8 cellular contexts compared by ENCODE assay signal in the genomic region with DNA sequence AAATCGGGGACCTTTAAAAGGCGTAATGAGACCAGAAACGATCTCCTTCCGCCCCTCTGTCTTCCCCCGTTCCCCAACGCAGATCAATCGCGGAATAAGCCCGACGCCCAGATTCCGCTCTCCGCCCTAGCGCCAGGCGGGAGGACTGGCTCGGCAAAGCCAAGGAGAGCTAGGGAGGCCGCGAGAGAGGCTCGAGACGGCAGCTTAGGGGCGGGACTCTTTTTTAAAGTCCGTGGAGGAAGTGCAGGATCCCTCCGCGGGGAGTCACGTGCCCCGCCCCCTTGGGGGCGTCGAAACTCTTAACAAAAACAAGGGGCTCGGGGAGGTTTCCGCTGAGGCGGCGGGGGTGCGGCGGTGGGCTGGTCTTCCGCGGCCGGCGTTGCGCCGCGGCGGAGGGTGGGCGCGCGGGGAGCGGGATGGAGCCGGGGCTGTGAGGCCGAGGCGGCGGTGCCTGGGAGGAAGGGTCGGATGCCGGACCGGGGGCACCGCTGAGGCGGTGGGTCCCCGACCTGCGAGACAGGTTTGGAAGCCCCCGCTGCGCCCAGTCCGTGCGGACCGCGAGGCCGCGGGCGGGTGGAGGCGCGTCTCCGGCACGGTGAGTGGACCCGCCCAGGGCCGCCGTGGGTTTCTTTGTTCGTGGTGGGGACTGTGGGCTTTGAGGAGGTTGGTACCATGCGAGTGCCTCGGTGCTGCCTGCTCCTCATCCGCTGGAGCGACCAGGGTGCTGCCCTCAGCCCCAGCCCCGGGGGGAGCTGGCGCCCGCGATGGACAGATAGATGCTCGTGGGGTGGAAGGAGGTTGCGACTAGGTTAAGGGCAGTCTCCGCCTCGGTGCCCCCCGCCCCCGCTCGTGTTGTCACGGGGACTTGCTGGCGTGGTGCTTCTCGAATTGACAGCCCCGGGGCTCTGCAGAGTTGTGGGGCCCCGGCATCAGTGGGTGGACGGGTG. TPM values are rescaled to one million over a fixed set of nuclear protein-coding genes. Genes with fewer than 3 reads are reported as not detected.
DNase-seq lines count a peak whose midpoint lies in the region; ATAC-seq and TF ChIP-seq lines count a peak whose summit lies in the region.

A gene with protein sequence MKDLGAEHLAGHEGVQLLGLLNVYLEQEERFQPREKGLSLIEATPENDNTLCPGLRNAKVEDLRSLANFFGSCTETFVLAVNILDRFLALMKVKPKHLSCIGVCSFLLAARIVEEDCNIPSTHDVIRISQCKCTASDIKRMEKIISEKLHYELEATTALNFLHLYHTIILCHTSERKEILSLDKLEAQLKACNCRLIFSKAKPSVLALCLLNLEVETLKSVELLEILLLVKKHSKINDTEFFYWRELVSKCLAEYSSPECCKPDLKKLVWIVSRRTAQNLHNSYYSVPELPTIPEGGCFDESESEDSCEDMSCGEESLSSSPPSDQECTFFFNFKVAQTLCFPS (plus strand): TSS at position 296 of the 947 bp plus-strand sequence. CDS start 1,326 bp downstream, outside the sequence.

- 0% methylated on average over 1 to 4 of the region's 94 CpGs for WGBS in esophagus squamous epithelium, 2 donors

- no peaks in the 10 kb centered on the region for H3K36me3 Mint-ChIP-seq in natural killer cell
- H3K36me3 Mint-ChIP-seq in stimulated activated naive B cell treated with anti-CD40 and anti-IgM and Interleukin-4, amounts not matched to agents 10 μg/mL and 1 μg/mL and 100 μg/mL, for 72 hours, result peaks cover 13 to 24% of the 10 kb centered on the region in 2 donors

- peaks cover 3 to 69% (median 11%) of the 10 kb centered on the region in 3 donors for H3K4me1 ChIP-seq in esophagus squamous epithelium

- H3K27me3 Mint-ChIP-seq in natural killer cell (ENCODE audit: low read depth in 2 of 2), result no peaks in the 10 kb centered on the region
- H3K27me3 Mint-ChIP-seq in stimulated activated naive B cell treated with anti-CD40 and anti-IgM and Interleukin-4, amounts not matched to agents 10 μg/mL and 1 μg/mL and 100 μg/mL, for 72 hours, result no peaks in the 10 kb centered on the region

- H3K9me3 Mint-ChIP-seq in natural killer cell, result no peaks in the 10 kb centered on the region
- no peaks in the 10 kb centered on the region for H3K9me3 Mint-ChIP-seq in stimulated activated naive B cell treated with anti-CD40 and anti-IgM and Interleukin-4, amounts not matched to agents 10 μg/mL and 1 μg/mL and 100 μg/mL, for 72 hours

- DNase-seq in CD1c-positive myeloid dendritic cell (ENCODE audit: extremely low spot score) (peak; percentile 91), GM20000 (ENCODE audit: low spot score) (peak; percentile 82), HUDEP-2 (lab: John Stamatoyannopoulos, UW; ENCODE audit: unreplicated experiment in 76 of 76) (peak in 69 of 76 experiments; percentile 42 to 95 (median 79)), OCI-M1 (lab: John Stamatoyannopoulos, UW) (peak; percentile 96), esophagus squamous epithelium (lab: John Stamatoyannopoulos, UW) (peak; percentile 83), natural killer cell (no peak)
- peak; percentile 89 to 94 for DNase-seq in activated T-cell treated with anti-CD3 and anti-CD28 coated beads, Interleukin-2, amount 50 U/mL, for 48 hours
- DNase-seq in stimulated activated naive B cell treated with anti-CD40 and anti-IgM and Interleukin-4, amounts not matched to agents 10 μg/mL and 1 μg/mL and 100 μg/mL, for 72 hours, result peak; percentile 78

- peak within 1 kb of the TSS; percentile 93 to 96 for H3K27ac Mint-ChIP-seq in natural killer cell
- H3K27ac Mint-ChIP-seq in stimulated activated naive B cell treated with anti-CD40 and anti-IgM and Interleukin-4, amounts not matched to agents 10 μg/mL and 1 μg/mL and 100 μg/mL, for 72 hours, result peak within 1 kb of the TSS; percentile 99

- no peaks in the 10 kb centered on the region for H3K9me3 ChIP-seq in esophagus squamous epithelium

- no peaks in the 10 kb centered on the region for H3K27me3 ChIP-seq in esophagus squamous epithelium

- H3K4me1 Mint-ChIP-seq in natural killer cell, result peaks cover 21% of the 10 kb centered on the region in 2 donors
- H3K4me1 Mint-ChIP-seq in stimulated activated naive B cell treated with anti-CD40 and anti-IgM and Interleukin-4, amounts not matched to agents 10 μg/mL and 1 μg/mL and 100 μg/mL, for 72 hours, result peaks cover 36 to 64% of the 10 kb centered on the region in 2 donors

- ATAC-seq in natural killer cell, result peak; percentile 48 to 74 (median 56)
- ATAC-seq in stimulated activated naive B cell treated with anti-CD40 and anti-IgM and Interleukin-4, amounts not matched to agents 10 μg/mL and 1 μg/mL and 100 μg/mL, for 72 hours (replicated peaks), result peak; percentile 48 to 52

- TF ChIP-seq CTCF in GM20000 (IDR thresholded peaks at IDR 0.05; ENCODE audit: extremely low read depth, missing control alignments) (no peak), esophagus squamous epithelium (IDR thresholded peaks at IDR 0.05) (peak in 2 of 6 experiments; percentile 29 to 31), natural killer cell (IDR thresholded peaks at IDR 0.05) (no peak)

- intact Hi-C loops in esophagus squamous epithelium (cut with DNase I), result loop anchor here (10.0 kb wide), 1 partner anchor 62 kb away; no protein-coding TSS in a partner anchor
- intact Hi-C loops in natural killer cell (cut with micrococcal nuclease), result loop anchor here (1.0 to 10.0 kb wide), 5 partner anchors 60 to 1012 kb away; a partner anchor contains a TSS

- peak in 3 of 4 donors; percentile 32 to 96 (median 81) for TF ChIP-seq POLR2A in esophagus squamous epithelium (IDR thresholded peaks at IDR 0.05)

- peak within 1 kb of the TSS; percentile 72 to 98 (median 88) for H3K4me3 ChIP-seq in esophagus squamous epithelium

- peaks cover 0 to 36% (median 10%) of the 10 kb centered on the region in 3 donors for H3K36me3 ChIP-seq in esophagus squamous epithelium

- peak within 1 kb of the TSS; percentile 98 for H3K4me3 Mint-ChIP-seq in natural killer cell
- H3K4me3 Mint-ChIP-seq in stimulated activated naive B cell treated with anti-CD40 and anti-IgM and Interleukin-4, amounts not matched to agents 10 μg/mL and 1 μg/mL and 100 μg/mL, for 72 hours, result peak within 1 kb of the TSS; percentile 96 to 97

- peak within 1 kb of the TSS; percentile 93 to 98 (median 95) for H3K27ac ChIP-seq in esophagus squamous epithelium

RNA-seq across cellular contexts. Expression of the gene that starts here (rescaled TPM):
- 10 to 100 TPM; 39.2 to 70.8 (median 63.5) TPM for total RNA-seq in esophagus squamous epithelium
- 10 to 100 TPM; 35.5 to 91.5 (median 40.6) TPM for total RNA-seq in natural killer cell
